Comparison of ENCODE assay signal across 8 cellular contexts in the genomic region with DNA sequence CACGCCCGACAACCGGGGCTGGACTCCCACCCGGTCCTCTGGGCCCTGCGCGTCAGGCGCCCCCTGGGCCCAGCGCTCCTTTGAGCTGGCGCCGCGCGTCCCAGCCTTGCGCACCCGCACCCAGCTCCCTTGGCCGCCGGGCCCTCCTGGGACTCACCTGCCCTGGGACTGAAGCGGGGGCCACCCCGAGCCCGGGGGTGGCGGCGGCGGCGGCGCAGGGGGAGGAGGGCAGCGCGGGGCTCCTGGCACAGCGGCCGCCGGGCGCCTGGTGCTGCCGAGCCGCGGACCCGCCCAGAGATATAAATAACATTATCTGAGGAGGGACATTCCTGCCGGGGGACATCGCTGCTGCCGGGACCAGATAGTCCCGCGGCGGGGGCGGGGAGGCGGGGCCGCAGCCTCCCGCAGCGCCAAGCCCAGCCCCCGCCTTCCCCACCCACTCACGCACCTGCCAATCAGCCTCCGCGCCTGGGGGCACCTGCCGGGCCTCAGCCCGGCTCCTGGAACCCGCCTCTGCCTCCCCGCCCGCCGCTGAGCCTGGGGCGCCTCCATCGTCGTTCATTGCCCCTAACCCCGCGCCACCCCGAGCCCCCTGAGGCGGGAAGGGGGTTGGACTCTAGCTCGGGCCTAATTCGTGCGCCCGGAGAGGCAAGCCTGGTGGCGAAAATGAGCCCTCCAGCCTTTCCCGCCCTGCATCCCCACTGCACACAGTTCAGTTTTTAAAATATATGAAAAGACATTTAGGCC. TPM values are rescaled to one million over a fixed set of nuclear protein-coding genes. Genes with fewer than 3 reads are reported as not detected.
A peak's percentile ranks its signal among the peaks of the same experiment; 100 is the strongest.
DNase-seq lines count a peak whose midpoint lies in the region; ATAC-seq and TF ChIP-seq lines count a peak whose summit lies in the region.

A gene (minus strand): TSS at position 273 of the 747 bp plus-strand sequence. CDS start 56,813 bp downstream, outside the sequence.

- no peak within 1 kb of the TSS for H4K5ac ChIP-seq in H9 (ENCODE audit: insufficient read length, low read depth, low read length)

- H4K20me1 ChIP-seq in H9 (ENCODE audit: control insufficient read depth, insufficient read depth, insufficient read length), result no peaks in the 10 kb centered on the region

- no peak within 1 kb of the TSS; the same call in 1 of the 2 replicates for H3K14ac ChIP-seq in H9 (ENCODE audit: insufficient read depth, low read length)

- H3K4me1 Mint-ChIP-seq in H9, result peaks cover 16 to 17% of the 10 kb centered on the region in 2 experiments

- H3K36me3 Mint-ChIP-seq in H9 (ENCODE audit: insufficient read depth in 1 of 3, low read depth in 3 of 3), result no peaks in the 10 kb centered on the region

- no peak within 1 kb of the TSS for H2BK120ac ChIP-seq in H9 (ENCODE audit: low read depth, low read length, poor library complexity, severe bottlenecking)

- TF ChIP-seq CTCF in BJ (IDR thresholded peaks at IDR 0.05; ENCODE audit: insufficient read depth, low read depth, low read length) (no peak), H9 (conservative IDR thresholded peaks at IDR 0.05) (0 out of 3 replicates have a peak, but pooled peaks have one; percentile 15), fibroblast of the aortic adventitia (IDR thresholded peaks at IDR 0.05; ENCODE audit: insufficient read depth, low read length) (no peak)

- H3K4me3 Mint-ChIP-seq in H9, result peak within 1 kb of the TSS; percentile 79 to 90

- no peak within 1 kb of the TSS for H3K4ac ChIP-seq in H9 (ENCODE audit: low read depth, low read length)

- no peak within 1 kb of the TSS for H3T11ph ChIP-seq in H9 (ENCODE audit: low read length)

- H3K9me3 Mint-ChIP-seq in H9, result no peaks in the 10 kb centered on the region

- peak within 1 kb of the TSS in 1 of 3 experiments; percentile 85; a peak in 2 of 7 replicates for H3K27ac Mint-ChIP-seq in H9

- no peak within 1 kb of the TSS for H2AK5ac ChIP-seq in H9 (ENCODE audit: insufficient read length, low read length)

- no peaks in the 10 kb centered on the region for H3K79me2 ChIP-seq in H9 (ENCODE audit: insufficient read depth, low read length)

- peaks cover 86% of the 10 kb centered on the region for H3K27me3 Mint-ChIP-seq in H9 (ENCODE audit: low read depth)

- H3K23ac ChIP-seq in H9 (ENCODE audit: insufficient read length, low read depth, low read length), result no peak within 1 kb of the TSS

- DNase-seq in BJ (ENCODE audit: low read depth) (no peak), H9 (peak; percentile 79), NCI-H748 treated with DMSO at 0.1 percent for 48 hours (lab: John Stamatoyannopoulos, UW) (peak; percentile 64), fibroblast of the aortic adventitia (ENCODE audit: low read depth) (no peak), occipital lobe (lab: John Stamatoyannopoulos, UW) (peak; percentile 52)
- peak; percentile 72 to 78 for DNase-seq in activated T-cell treated with anti-CD3 and anti-CD28 coated beads, Interleukin-2, amount 50 U/mL, for 48 hours

- H3K4me3 ChIP-seq in BJ (ENCODE audit: low read depth, low read length) (peak within 1 kb of the TSS; percentile 19), fibroblast of the aortic adventitia (ENCODE audit: low read depth, low read length) (peak within 1 kb of the TSS; percentile 9), thymus (ENCODE audit: low read length) (peak within 1 kb of the TSS; percentile 68)

- H3K27ac ChIP-seq in H9 (ENCODE audit: insufficient read length, low read depth, low read length), result no peak within 1 kb of the TSS
- no peak within 1 kb of the TSS for H3K27ac ChIP-seq in thymus (ENCODE audit: low read depth)

- H3K4me2 ChIP-seq in H9 (ENCODE audit: insufficient read depth, insufficient read length, low read length), result peak within 1 kb of the TSS; percentile 76

- POLR2A ChIA-PET in BJ (lab: Charles Lee), result no interaction called here

- no peaks in the 10 kb centered on the region for H3K36me3 ChIP-seq in BJ (ENCODE audit: control insufficient read depth, insufficient read depth, low read length)
- H3K36me3 ChIP-seq in thymus (ENCODE audit: control insufficient read depth, insufficient read depth), result no peaks in the 10 kb centered on the region

- H4K8ac ChIP-seq in H9 (replicated peaks; ENCODE audit: insufficient read length, low read depth, low read length), result no peak within 1 kb of the TSS

- no peak for ATAC-seq in HG03457 (IDR thresholded peaks at IDR 0.05; ENCODE audit: unreplicated experiment)

- H3K4me1 ChIP-seq in H9 (ENCODE audit: insufficient read depth, low read length), result no peaks in the 10 kb centered on the region
- H3K4me1 ChIP-seq in thymus (ENCODE audit: control insufficient read depth, insufficient read depth, low read length), result peaks cover 6% of the 10 kb centered on the region

- H3K18ac ChIP-seq in H9 (ENCODE audit: insufficient read length, low read depth, low read length), result no peak within 1 kb of the TSS

- H3K9ac ChIP-seq in H9 (ENCODE audit: extremely low read depth, insufficient read length, low read length), result peak within 1 kb of the TSS; percentile 25

- H2BK12ac ChIP-seq in H9 (ENCODE audit: insufficient read length, low read depth, low read length), result no peak within 1 kb of the TSS

- H3K9me3 ChIP-seq in H9 (ENCODE audit: control insufficient read depth, low read depth, low read length), result no peaks in the 10 kb centered on the region
- no peaks in the 10 kb centered on the region for H3K9me3 ChIP-seq in thymus (ENCODE audit: control insufficient read depth)

- no peak within 1 kb of the TSS for H3K56ac ChIP-seq in H9 (ENCODE audit: insufficient read length, low read depth, low read length)

- H3K23me2 ChIP-seq in H9 (ENCODE audit: insufficient read length, low read depth, low read length, poor library complexity, severe bottlenecking), result peaks cover 6% of the 10 kb centered on the region

- WGBS in H9 (ENCODE audit: extremely low coverage, insufficient read length, low lambda C conversion rate), result no CpG with 5 or more reads among the region's 68 CpGs
- under 1% methylated on average over 68 of the region's 68 CpGs for WGBS in thymus

- H4K91ac ChIP-seq in H9 (ENCODE audit: insufficient read length, low read depth, low read length), result no peak within 1 kb of the TSS

- H3K79me1 ChIP-seq in H9 (ENCODE audit: insufficient read depth, low read depth, low read length, poor library complexity, severe bottlenecking), result no peaks in the 10 kb centered on the region

- H3K27me3 ChIP-seq in BJ (ENCODE audit: control insufficient read depth, insufficient read depth, low read length) (peaks cover 38% of the 10 kb centered on the region), H9 (ENCODE audit: insufficient read depth, low read length) (peaks cover 14% of the 10 kb centered on the region; the same call in 1 of the 2 replicates), thymus (ENCODE audit: control insufficient read depth, insufficient read depth) (peaks cover 32% of the 10 kb centered on the region)

- H2BK15ac ChIP-seq in H9 (ENCODE audit: low read depth, low read length), result no peak within 1 kb of the TSS

- H2BK20ac ChIP-seq in H9 (ENCODE audit: low read depth, low read length, poor library complexity, severe bottlenecking), result no peak within 1 kb of the TSS

- H2BK5ac ChIP-seq in H9 (ENCODE audit: insufficient read length, low read length), result no peak within 1 kb of the TSS

- no peak within 1 kb of the TSS for H2AFZ ChIP-seq in H9 (ENCODE audit: low read length)

- CTCF ChIA-PET in BJ (lab: Yijun Ruan, JAX), result interaction anchor here (0.9 to 3.8 kb wide), 2 partner anchors 11 to 12 kb away, joined by 3 to 44 read pairs; no protein-coding TSS in a partner anchor

RNA-seq across cellular contexts. Expression of the gene that starts here (rescaled TPM):
- polyA plus RNA-seq in BJ (2011; rRNA removed) (0.01 and 0.02 TPM in 2 replicates), thymus (1.1 TPM)
- polyA minus RNA-seq in BJ (2011; rRNA and poly(A)+ RNA removed), result 0.05 TPM in 1 of 2 replicates, not detected in the other
- total RNA-seq in H9 (2021) (2.3 and 3.1 TPM in 2 replicates), fibroblast of the aortic adventitia (ENCODE audit: low replicate concordance) (under 0.01 TPM in 1 of 2 replicates, not detected in the other), occipital lobe (18.2 TPM)

Comparison
In these comparisons a context has a peak if more than half of its experiments do, and no peak if none do; other contexts are left out.
1. DNase-seq: peak in H9 (single experiment), NCI-H748 treated with DMSO at 0.1 percent for 48 hours (single experiment), activated T-cell treated with anti-CD3 and anti-CD28 coated beads, Interleukin-2, amount 50 U/mL, for 48 hours (2 of 2) and occipital lobe (single experiment); none in BJ (single experiment) and fibroblast of the aortic adventitia (single experiment).
2. H3K4me3 ChIP-seq: peak in every context shown above with its lines; median percentile 68 in thymus; 19 in BJ; 9 in fibroblast of the aortic adventitia.